In the genomic region with DNA sequence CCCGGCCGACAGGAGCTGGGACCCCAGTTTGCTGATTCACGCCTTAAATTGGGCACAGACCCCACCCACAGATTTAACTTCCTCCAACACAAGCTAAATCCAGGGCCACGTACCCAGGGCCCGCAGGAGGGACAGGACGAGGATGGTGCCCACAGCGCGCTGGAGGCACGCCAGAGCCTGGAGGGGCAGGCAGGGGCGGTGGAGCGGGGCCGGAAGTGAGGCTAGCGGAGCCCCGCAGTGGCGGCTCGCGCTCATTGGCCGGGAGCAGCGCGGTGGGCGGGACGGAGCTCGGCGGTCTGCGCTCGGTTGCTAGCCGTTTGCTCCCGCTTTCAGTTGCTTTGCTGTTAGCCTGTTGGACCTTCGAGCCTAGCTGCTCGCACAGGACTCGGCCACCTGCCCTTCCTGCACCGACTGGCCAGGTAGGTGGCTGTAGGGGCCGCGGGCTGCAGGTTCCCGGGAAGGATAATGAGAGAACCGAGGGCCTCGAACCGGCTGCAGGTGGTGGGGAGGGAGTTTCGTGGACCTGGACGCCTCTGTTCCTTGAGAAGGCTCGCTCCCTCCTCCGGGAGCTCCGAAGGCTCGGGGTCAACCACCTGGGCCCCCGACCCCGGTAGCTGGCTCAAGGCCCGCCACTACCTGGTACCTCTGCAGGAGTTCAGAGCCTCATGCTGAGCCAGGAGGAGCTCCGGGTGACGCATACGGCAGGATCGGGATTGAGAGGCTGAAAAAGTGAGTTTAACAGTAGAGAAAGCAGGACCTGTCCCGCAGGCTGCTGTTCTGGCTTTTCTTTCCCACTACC, we compare ENCODE assay signal across 1 cellular context.
TF ChIP-seq lines count a peak whose summit lies in the region.

A gene (plus strand): TSS at position 332 of the 799 bp plus-strand sequence. CDS start 8,212 bp downstream, outside the sequence.

TF ChIP-seq in HepG2, 621 proteins besides CTCF, POLR2A, EP300 and RAD21 (continued from another document and continues in another):
- TF ChIP-seq, protein P1, sequence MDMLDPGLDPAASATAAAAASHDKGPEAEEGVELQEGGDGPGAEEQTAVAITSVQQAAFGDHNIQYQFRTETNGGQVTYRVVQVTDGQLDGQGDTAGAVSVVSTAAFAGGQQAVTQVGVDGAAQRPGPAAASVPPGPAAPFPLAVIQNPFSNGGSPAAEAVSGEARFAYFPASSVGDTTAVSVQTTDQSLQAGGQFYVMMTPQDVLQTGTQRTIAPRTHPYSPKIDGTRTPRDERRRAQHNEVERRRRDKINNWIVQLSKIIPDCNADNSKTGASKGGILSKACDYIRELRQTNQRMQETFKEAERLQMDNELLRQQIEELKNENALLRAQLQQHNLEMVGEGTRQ (IDR thresholded peaks at IDR 0.05; ENCODE audit: low read depth, low read length): no peak
- TF ChIP-seq, protein P1 (CRISPR knock-in tag; IDR thresholded peaks at IDR 0.05; ENCODE audit: borderline replicate concordance): no peak; the same call in 1 of the 2 replicates
- TF ChIP-seq GATAD1 (CRISPR knock-in tag; IDR thresholded peaks at IDR 0.05) (peak; percentile 78), KLF9 (CRISPR knock-in tag; IDR thresholded peaks at IDR 0.05; ENCODE audit: low read depth) (no peak), RELA (CRISPR knock-in tag; IDR thresholded peaks at IDR 0.05) (no peak), CEBPB (IDR thresholded peaks at IDR 0.05; ENCODE audit: borderline replicate concordance, low read depth, low read length) (no peak), TAF1 (CRISPR knock-in tag; IDR thresholded peaks at IDR 0.05) (peak; percentile 100), THYN1 (CRISPR knock-in tag; IDR thresholded peaks at IDR 0.05; ENCODE audit: borderline replicate concordance, low read depth) (no peak), KDM5B (CRISPR knock-in tag; IDR thresholded peaks at IDR 0.05; ENCODE audit: borderline replicate concordance) (peak; percentile 88), POLR2AphosphoS5 (IDR thresholded peaks at IDR 0.05; ENCODE audit: low read depth, low read length) (peak; percentile 97), NR1H2 (CRISPR knock-in tag; IDR thresholded peaks at IDR 0.05; ENCODE audit: borderline replicate concordance, low read depth) (no peak), ZNF678 (CRISPR knock-in tag; IDR thresholded peaks at IDR 0.05) (peak; percentile 71; the same call in 1 of the 2 replicates), ZBTB42 (CRISPR knock-in tag; IDR thresholded peaks at IDR 0.05) (no peak), HMG20B (CRISPR knock-in tag; conservative IDR thresholded peaks at IDR 0.05) (no peak), TRIM24 (CRISPR knock-in tag; IDR thresholded peaks at IDR 0.05) (no peak), ATF1 (CRISPR knock-in tag; IDR thresholded peaks at IDR 0.05) (no peak), ZNF550 (CRISPR knock-in tag; IDR thresholded peaks at IDR 0.05; ENCODE audit: borderline replicate concordance) (peak; percentile 25; the same call in 1 of the 2 replicates), ZNF768 (CRISPR knock-in tag; IDR thresholded peaks at IDR 0.05) (peak; percentile 62), ARID2 (CRISPR knock-in tag; IDR thresholded peaks at IDR 0.05; ENCODE audit: borderline replicate concordance) (no peak), ZNF496 (CRISPR knock-in tag; IDR thresholded peaks at IDR 0.05; ENCODE audit: insufficient replicate concordance) (no peak), SCMH1 (CRISPR knock-in tag; IDR thresholded peaks at IDR 0.05; ENCODE audit: borderline replicate concordance) (no peak), EZH2 (conservative IDR thresholded peaks at IDR 0.05; ENCODE audit: low read depth, low read length) (no peak), TBX2 (CRISPR knock-in tag; IDR thresholded peaks at IDR 0.05; ENCODE audit: borderline replicate concordance) (peak; percentile 76), MBNL3 (CRISPR knock-in tag; conservative IDR thresholded peaks at IDR 0.05) (no peak), ZNF251 (CRISPR knock-in tag; IDR thresholded peaks at IDR 0.05) (no peak), ZC3H13 (CRISPR knock-in tag; IDR thresholded peaks at IDR 0.05) (peak; percentile 11; the same call in 1 of the 2 replicates), ATM (IDR thresholded peaks at IDR 0.05; ENCODE audit: borderline replicate concordance) (no peak), TCF7L2 (IDR thresholded peaks at IDR 0.05; ENCODE audit: low read depth, low read length) (no peak), GABPA (IDR thresholded peaks at IDR 0.05; ENCODE audit: low read depth, low read length) (peak; percentile 82), GABPA (CRISPR knock-in tag; IDR thresholded peaks at IDR 0.05; ENCODE audit: low read depth) (peak; percentile 86), ZFP82 (CRISPR knock-in tag; IDR thresholded peaks at IDR 0.05; ENCODE audit: borderline replicate concordance) (no peak), TSC22D2 (CRISPR knock-in tag; IDR thresholded peaks at IDR 0.05; ENCODE audit: borderline replicate concordance) (no peak)
- TF ChIP-seq, protein P2, sequence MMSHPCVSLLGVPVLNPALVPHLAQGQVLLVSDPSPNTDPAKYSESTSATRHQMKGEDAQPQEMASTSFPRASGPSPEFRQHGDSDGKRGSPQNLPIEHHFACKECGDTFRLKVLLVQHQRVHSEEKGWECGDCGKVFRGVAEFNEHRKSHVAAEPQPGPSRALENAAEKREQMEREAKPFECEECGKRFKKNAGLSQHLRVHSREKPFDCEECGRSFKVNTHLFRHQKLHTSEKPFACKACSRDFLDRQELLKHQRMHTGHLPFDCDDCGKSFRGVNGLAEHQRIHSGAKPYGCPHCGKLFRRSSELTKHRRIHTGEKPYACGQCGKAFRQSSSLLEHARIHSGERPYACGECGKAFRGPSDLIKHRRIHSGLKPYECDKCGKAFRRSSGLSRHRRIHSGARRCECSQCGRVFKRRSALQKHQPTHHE (CRISPR knock-in tag; IDR thresholded peaks at IDR 0.05; ENCODE audit: borderline replicate concordance): peak; percentile 87; the same call in 1 of the 2 replicates
- TF ChIP-seq, protein P3, sequence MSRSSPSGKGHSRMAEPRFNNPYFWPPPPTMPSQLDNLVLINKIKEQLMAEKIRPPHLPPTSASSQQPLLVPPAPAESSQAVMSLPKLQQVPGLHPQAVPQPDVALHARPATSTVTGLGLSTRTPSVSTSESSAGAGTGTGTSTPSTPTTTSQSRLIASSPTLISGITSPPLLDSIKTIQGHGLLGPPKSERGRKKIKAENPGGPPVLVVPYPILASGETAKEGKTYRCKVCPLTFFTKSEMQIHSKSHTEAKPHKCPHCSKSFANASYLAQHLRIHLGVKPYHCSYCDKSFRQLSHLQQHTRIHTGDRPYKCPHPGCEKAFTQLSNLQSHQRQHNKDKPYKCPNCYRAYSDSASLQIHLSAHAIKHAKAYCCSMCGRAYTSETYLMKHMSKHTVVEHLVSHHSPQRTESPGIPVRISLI (CRISPR knock-in tag; IDR thresholded peaks at IDR 0.05; ENCODE audit: borderline replicate concordance): 0 out of 2 replicates have a peak, but pooled peaks have one; percentile 42
- TF ChIP-seq, protein P4, sequence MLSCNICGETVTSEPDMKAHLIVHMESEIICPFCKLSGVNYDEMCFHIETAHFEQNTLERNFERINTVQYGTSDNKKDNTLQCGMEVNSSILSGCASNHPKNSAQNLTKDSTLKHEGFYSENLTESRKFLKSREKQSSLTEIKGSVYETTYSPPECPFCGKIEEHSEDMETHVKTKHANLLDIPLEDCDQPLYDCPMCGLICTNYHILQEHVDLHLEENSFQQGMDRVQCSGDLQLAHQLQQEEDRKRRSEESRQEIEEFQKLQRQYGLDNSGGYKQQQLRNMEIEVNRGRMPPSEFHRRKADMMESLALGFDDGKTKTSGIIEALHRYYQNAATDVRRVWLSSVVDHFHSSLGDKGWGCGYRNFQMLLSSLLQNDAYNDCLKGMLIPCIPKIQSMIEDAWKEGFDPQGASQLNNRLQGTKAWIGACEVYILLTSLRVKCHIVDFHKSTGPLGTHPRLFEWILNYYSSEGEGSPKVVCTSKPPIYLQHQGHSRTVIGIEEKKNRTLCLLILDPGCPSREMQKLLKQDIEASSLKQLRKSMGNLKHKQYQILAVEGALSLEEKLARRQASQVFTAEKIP (CRISPR knock-in tag; IDR thresholded peaks at IDR 0.05; ENCODE audit: borderline replicate concordance): no peak
- TF ChIP-seq, protein P5, sequence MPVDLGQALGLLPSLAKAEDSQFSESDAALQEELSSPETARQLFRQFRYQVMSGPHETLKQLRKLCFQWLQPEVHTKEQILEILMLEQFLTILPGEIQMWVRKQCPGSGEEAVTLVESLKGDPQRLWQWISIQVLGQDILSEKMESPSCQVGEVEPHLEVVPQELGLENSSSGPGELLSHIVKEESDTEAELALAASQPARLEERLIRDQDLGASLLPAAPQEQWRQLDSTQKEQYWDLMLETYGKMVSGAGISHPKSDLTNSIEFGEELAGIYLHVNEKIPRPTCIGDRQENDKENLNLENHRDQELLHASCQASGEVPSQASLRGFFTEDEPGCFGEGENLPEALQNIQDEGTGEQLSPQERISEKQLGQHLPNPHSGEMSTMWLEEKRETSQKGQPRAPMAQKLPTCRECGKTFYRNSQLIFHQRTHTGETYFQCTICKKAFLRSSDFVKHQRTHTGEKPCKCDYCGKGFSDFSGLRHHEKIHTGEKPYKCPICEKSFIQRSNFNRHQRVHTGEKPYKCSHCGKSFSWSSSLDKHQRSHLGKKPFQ (CRISPR knock-in tag; IDR thresholded peaks at IDR 0.05; ENCODE audit: insufficient replicate concordance): peak; percentile 76
- TF ChIP-seq, protein P6, sequence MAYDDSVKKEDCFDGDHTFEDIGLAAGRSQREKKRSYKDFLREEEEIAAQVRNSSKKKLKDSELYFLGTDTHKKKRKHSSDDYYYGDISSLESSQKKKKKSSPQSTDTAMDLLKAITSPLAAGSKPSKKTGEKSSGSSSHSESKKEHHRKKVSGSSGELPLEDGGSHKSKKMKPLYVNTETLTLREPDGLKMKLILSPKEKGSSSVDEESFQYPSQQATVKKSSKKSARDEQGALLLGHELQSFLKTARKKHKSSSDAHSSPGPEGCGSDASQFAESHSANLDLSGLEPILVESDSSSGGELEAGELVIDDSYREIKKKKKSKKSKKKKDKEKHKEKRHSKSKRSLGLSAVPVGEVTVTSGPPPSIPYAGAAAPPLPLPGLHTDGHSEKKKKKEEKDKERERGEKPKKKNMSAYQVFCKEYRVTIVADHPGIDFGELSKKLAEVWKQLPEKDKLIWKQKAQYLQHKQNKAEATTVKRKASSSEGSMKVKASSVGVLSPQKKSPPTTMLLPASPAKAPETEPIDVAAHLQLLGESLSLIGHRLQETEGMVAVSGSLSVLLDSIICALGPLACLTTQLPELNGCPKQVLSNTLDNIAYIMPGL (CRISPR knock-in tag; IDR thresholded peaks at IDR 0.05; ENCODE audit: borderline replicate concordance in 1 of 2, low read depth in 1 of 2): peak; percentile 63 to 68; a peak in 3 of 4 replicates
- TF ChIP-seq, protein P7, sequence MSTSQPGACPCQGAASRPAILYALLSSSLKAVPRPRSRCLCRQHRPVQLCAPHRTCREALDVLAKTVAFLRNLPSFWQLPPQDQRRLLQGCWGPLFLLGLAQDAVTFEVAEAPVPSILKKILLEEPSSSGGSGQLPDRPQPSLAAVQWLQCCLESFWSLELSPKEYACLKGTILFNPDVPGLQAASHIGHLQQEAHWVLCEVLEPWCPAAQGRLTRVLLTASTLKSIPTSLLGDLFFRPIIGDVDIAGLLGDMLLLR (CRISPR knock-in tag; IDR thresholded peaks at IDR 0.05): no peak; the same call in 1 of the 2 replicates
- TF ChIP-seq, protein P8, sequence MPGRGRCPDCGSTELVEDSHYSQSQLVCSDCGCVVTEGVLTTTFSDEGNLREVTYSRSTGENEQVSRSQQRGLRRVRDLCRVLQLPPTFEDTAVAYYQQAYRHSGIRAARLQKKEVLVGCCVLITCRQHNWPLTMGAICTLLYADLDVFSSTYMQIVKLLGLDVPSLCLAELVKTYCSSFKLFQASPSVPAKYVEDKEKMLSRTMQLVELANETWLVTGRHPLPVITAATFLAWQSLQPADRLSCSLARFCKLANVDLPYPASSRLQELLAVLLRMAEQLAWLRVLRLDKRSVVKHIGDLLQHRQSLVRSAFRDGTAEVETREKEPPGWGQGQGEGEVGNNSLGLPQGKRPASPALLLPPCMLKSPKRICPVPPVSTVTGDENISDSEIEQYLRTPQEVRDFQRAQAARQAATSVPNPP (CRISPR knock-in tag; IDR thresholded peaks at IDR 0.05): peak; percentile 79; the same call in 1 of the 2 replicates
- TF ChIP-seq, protein P9, sequence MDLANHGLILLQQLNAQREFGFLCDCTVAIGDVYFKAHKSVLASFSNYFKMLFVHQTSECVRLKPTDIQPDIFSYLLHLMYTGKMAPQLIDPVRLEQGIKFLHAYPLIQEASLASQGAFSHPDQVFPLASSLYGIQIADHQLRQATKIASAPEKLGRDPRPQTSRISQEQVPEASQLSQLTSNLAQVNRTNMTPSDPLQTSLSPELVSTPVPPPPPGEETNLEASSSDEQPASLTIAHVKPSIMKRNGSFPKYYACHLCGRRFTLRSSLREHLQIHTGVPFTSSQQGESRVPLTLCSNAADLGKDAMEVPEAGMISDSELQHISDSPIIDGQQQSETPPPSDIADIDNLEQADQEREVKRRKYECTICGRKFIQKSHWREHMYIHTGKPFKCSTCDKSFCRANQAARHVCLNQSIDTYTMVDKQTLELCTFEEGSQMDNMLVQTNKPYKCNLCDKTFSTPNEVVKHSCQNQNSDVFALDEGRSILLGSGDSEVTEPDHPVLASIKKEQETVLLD (CRISPR knock-in tag; IDR thresholded peaks at IDR 0.05; ENCODE audit: low read depth): peak; percentile 28; the same call in 1 of the 2 replicates
- TF ChIP-seq, protein P10, sequence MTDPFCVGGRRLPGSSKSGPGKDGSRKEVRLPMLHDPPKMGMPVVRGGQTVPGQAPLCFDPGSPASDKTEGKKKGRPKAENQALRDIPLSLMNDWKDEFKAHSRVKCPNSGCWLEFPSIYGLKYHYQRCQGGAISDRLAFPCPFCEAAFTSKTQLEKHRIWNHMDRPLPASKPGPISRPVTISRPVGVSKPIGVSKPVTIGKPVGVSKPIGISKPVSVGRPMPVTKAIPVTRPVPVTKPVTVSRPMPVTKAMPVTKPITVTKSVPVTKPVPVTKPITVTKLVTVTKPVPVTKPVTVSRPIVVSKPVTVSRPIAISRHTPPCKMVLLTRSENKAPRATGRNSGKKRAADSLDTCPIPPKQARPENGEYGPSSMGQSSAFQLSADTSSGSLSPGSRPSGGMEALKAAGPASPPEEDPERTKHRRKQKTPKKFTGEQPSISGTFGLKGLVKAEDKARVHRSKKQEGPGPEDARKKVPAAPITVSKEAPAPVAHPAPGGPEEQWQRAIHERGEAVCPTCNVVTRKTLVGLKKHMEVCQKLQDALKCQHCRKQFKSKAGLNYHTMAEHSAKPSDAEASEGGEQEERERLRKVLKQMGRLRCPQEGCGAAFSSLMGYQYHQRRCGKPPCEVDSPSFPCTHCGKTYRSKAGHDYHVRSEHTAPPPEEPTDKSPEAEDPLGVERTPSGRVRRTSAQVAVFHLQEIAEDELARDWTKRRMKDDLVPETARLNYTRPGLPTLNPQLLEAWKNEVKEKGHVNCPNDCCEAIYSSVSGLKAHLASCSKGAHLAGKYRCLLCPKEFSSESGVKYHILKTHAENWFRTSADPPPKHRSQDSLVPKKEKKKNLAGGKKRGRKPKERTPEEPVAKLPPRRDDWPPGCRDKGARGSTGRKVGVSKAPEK (CRISPR knock-in tag; IDR thresholded peaks at IDR 0.05; ENCODE audit: borderline replicate concordance): no peak
- TF ChIP-seq, protein P11, sequence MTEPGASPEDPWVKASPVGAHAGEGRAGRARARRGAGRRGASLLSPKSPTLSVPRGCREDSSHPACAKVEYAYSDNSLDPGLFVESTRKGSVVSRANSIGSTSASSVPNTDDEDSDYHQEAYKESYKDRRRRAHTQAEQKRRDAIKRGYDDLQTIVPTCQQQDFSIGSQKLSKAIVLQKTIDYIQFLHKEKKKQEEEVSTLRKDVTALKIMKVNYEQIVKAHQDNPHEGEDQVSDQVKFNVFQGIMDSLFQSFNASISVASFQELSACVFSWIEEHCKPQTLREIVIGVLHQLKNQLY (CRISPR knock-in tag; IDR thresholded peaks at IDR 0.05): peak; percentile 49; the same call in 1 of the 2 replicates
